8 cellular contexts compared by ENCODE assay signal in the genomic region with DNA sequence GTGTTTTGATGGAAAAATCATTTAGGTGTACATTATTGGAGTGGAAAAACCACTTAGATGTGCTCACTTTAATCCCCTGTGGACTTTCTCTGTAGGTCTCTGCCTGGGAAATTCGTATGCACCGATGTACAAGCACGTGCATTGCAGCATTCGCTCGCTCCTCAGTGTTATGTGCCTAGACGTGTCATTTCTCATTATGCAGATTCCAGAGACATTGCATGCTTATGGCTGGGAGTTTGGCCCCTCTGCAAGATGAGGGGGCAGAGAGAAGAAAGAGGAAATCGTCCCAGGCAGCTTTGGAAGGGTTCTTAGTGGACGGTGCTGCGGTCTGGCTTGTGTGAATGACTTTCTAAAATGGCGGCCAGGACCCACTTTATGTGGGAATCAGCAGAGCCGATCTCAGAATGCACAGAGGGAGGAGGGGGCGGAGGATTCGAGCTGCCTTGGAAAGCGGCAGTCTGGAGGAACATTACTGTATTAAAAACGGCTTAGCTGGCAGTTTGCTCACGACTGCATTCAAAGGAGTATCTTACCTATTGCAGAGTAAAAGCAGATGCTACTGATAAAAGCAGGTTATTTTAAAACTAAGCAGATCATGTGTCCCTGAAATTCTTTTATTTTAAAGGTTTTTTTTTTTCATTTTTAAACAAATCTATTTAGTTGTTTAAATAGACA. TPM values are rescaled to one million over a fixed set of nuclear protein-coding genes. Genes with fewer than 3 reads are reported as not detected.
A peak's percentile ranks its signal among the peaks of the same experiment; 100 is the strongest.
DNase-seq lines count a peak whose midpoint lies in the region; FAIRE-seq and TF ChIP-seq lines count a peak whose summit lies in the region.

No MANE protein-coding gene starts in this region.

- H3K4me3 ChIP-seq in adrenal gland, result peak overlapping the region in 3 of 4 donors; percentile 83 to 96 (median 91)
- peak overlapping the region; percentile 80; the same call in 1 of the 2 replicates for H3K4me3 ChIP-seq in iPS DF 6.9 (ENCODE audit: low read length)

- no peak for TF ChIP-seq POLR2A in adrenal gland (IDR thresholded peaks at IDR 0.05)

- peak overlapping the region; percentile 91 to 99 (median 98) for H3K27ac ChIP-seq in adrenal gland
- H3K27ac ChIP-seq in iPS DF 6.9 (ENCODE audit: low read length), result no peak overlapping the region

- DNase-seq in DMS114 treated with DMSO at 0.1 percent for 48 hours (lab: John Stamatoyannopoulos, UW; ENCODE audit: unreplicated experiment), result peak; percentile 79
- peak; percentile 59 for DNase-seq in LHCN-M2 (ENCODE audit: low read depth)
- DNase-seq in RCC 7860 (ENCODE audit: low spot score), result peak; percentile 47
- peak; percentile 45 to 69 (median 55) for DNase-seq in adrenal gland
- no peak for DNase-seq in iPS DF 6.9 (ENCODE audit: low read depth, low spot score)
- peak; percentile 92 for DNase-seq in retina
- no peak for DNase-seq in germinal center (ENCODE audit: low spot score)
- no peak for DNase-seq in GM10248 (ENCODE audit: extremely low spot score)

- H3K9me3 ChIP-seq in adrenal gland (replicated peaks in 1 of 3) (no peaks in the 10 kb centered on the region), iPS DF 6.9 (ENCODE audit: control insufficient read depth, insufficient read depth, low read length) (no peaks in the 10 kb centered on the region)

- peak; percentile 17 for FAIRE-seq in RCC 7860 (lab: Jason Lieb, UNC)

- TF ChIP-seq CTCF in adrenal gland (IDR thresholded peaks at IDR 0.05) (peak in 1 of 6 experiments; percentile 2), GM10248 (IDR thresholded peaks at IDR 0.05; ENCODE audit: control extremely low read depth, extremely low read depth, low read depth, missing control alignments) (no peak)

- POLR2A ChIA-PET in GM10248 (lab: Yijun Ruan, JAX), result interaction anchor here (0.5 to 1.0 kb wide), 2 partner anchors 13 to 29 kb away, joined by 3 to 5 read pairs; no protein-coding TSS in a partner anchor

- WGBS in adrenal gland, 4 donors, result 0 to 1% (median 1%) methylated on average over 16 of the region's 16 CpGs
- no CpG with 5 or more reads among the region's 16 CpGs for WGBS in iPS DF 6.9 (ENCODE audit: insufficient coverage, insufficient read length)

- H3K4me1 ChIP-seq in adrenal gland (replicated peaks in 1 of 2), result peaks cover 20 to 47% of the 10 kb centered on the region in 2 donors
- H3K4me1 ChIP-seq in iPS DF 6.9 (ENCODE audit: control insufficient read depth, insufficient read depth, low read length), result peaks cover 2% of the 10 kb centered on the region; the same call in 1 of the 2 replicates

- H3K36me3 ChIP-seq in adrenal gland (replicated peaks in 1 of 2) (no peaks in the 10 kb centered on the region), iPS DF 6.9 (ENCODE audit: control insufficient read depth, insufficient read depth, low read length) (no peaks in the 10 kb centered on the region)

- intact Hi-C loops in adrenal gland (cut with DNase I), result no loop called here

- H3K27me3 ChIP-seq in adrenal gland (no peaks in the 10 kb centered on the region), iPS DF 6.9 (ENCODE audit: control insufficient read depth, insufficient read depth, low read length) (no peaks in the 10 kb centered on the region)

- CTCF ChIA-PET in GM10248 (lab: Yijun Ruan, JAX), result interaction anchor here (0.9 to 2.8 kb wide), 7 partner anchors 11 to 162 kb away, joined by 3 to 16 read pairs (median 3); no protein-coding TSS in a partner anchor

RNA-seq across cellular contexts. Expression of a gene that starts 2.4 kb away (rescaled TPM):
- 7.6 and 7.7 TPM in 2 replicates for total RNA-seq in LHCN-M2 (2014; rRNA removed)
- polyA plus RNA-seq in LHCN-M2 (2012), result 10.8 TPM
- 10 to 100 TPM; 24.5 to 51.2 (median 35.1) TPM for total RNA-seq in adrenal gland
- 10 to 100 TPM; 16.4 to 31.2 (median 18.8) TPM for polyA plus RNA-seq in adrenal gland

RNA-seq across cellular contexts. Expression of a gene that starts 42.5 kb away (rescaled TPM):
- 1.3 and 1.4 TPM in 2 replicates for total RNA-seq in LHCN-M2 (2014; rRNA removed)
- 5.4 TPM for polyA plus RNA-seq in LHCN-M2 (2012)
- total RNA-seq in adrenal gland, result 1 to 10 TPM in 1 of 8 donors, under 1 TPM in 7; 0.24 to 1.0 (median 0.71) TPM
- 1 to 10 TPM; 1.2 to 4.5 (median 2.3) TPM for polyA plus RNA-seq in adrenal gland

Comparison
In these comparisons a context has a peak if more than half of its experiments do, and no peak if none do; other contexts are left out.
1. DNase-seq: peak in DMS114 treated with DMSO at 0.1 percent for 48 hours (single experiment), LHCN-M2 (single experiment), RCC 7860 (single experiment), adrenal gland (7 of 7) and retina (single experiment); none in iPS DF 6.9 (single experiment), germinal center (single experiment) and GM10248 (single experiment).